Comparison of ENCODE assay signal across 8 cellular contexts in the genomic region with DNA sequence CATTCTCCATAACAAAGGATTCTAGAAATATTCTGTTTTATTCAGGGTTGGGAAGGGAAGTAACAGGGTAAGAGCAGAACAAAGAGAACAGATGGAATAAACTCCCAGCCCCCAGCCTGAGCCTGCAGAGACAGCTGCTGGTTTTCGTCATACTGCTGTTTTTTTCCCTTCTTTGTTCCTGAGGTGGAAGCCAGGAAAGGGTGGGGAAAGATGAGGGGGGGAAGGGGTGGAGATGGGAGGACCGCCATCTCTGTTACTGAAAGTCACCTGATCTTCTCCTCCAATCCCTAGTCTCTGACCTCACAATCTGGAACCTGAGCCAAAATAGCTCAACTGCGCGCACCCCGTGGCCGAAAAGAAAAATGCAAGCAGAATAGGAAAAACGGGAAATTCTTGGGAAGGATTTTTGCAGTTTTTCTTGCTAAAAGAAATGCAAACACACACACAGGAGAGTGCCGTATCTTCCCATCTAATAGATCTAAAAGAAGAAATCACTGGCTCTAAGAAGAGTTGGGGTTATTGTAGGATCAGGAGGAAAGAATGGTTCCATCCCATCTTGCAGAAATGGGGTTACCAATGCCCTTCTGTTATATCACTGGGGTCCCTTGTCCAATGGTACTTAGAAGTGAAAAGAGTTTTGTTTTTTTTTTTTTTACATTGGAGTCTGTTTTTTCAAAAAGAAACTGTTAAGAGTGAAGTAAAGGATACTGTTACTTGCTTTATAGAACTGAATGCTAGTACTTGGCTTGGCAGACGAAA. TPM values are rescaled to one million over a fixed set of nuclear protein-coding genes. Genes with fewer than 3 reads are reported as not detected.
DNase-seq lines count a peak whose midpoint lies in the region; TF ChIP-seq lines count a peak whose summit lies in the region.

No MANE protein-coding gene starts in this region.

- no peaks in the 10 kb centered on the region for H3K79me2 ChIP-seq in trophoblast cell (ENCODE audit: control insufficient read depth, insufficient read depth, low read length, poor library complexity)

- no peak overlapping the region for H4K91ac ChIP-seq in trophoblast cell (ENCODE audit: low read depth, low read length)

- no peaks in the 10 kb centered on the region for H3K9me3 ChIP-seq in right atrium auricular region
- no peaks in the 10 kb centered on the region for H3K9me3 ChIP-seq in trophoblast cell (ENCODE audit: insufficient read depth, low read depth, low read length)

- H3K79me1 ChIP-seq in trophoblast cell (ENCODE audit: low read length), result peaks cover 5% of the 10 kb centered on the region

- no peak overlapping the region for H3K23ac ChIP-seq in trophoblast cell (ENCODE audit: low read length)

- in situ Hi-C loops in astrocyte of the cerebellum (cut with HindIII; ENCODE audit: low sequenced_read_pairs), result no loop called here

- DNase-seq in GM04503 (ENCODE audit: low read depth), result peak; percentile 83
- DNase-seq in NCI-H2081 treated with DMSO at 0.1 percent for 48 hours (lab: John Stamatoyannopoulos, UW), result peak; percentile 73
- DNase-seq in astrocyte of the cerebellum (ENCODE audit: low read depth), result peak; percentile 98
- peak; percentile 94 for DNase-seq in right atrium auricular region (ENCODE audit: low spot score)
- DNase-seq in trophoblast cell, result peak; percentile 74 to 83
- DNase-seq in UCSD-AML1 (lab: John Stamatoyannopoulos, UW; ENCODE audit: unreplicated experiment), result no peak
- DNase-seq in activated CD4-positive, alpha-beta T cell treated with anti-CD3 and anti-CD28 coated beads, Interleukin-2, amount 50 U/mL, for 4 hours, result no peak
- DNase-seq in activated CD4-positive, alpha-beta T cell treated with anti-CD3 and anti-CD28 coated beads for 1 hour, result no peak

- no peak overlapping the region for H3K14ac ChIP-seq in trophoblast cell (ENCODE audit: low read length)

- H2BK120ac ChIP-seq in trophoblast cell (ENCODE audit: insufficient read depth, low read length, poor library complexity), result no peak overlapping the region

- H3K4ac ChIP-seq in trophoblast cell (ENCODE audit: low read depth, low read length), result no peak overlapping the region

- H3K36me3 ChIP-seq in right atrium auricular region, result peaks cover 6% of the 10 kb centered on the region
- H3K36me3 ChIP-seq in trophoblast cell (ENCODE audit: control insufficient read depth in 1 of 2, insufficient read depth in 2 of 2, low read length in 2 of 2), result peaks cover 5 to 9% of the 10 kb centered on the region in 2 experiments

- no peak overlapping the region for H4K12ac ChIP-seq in trophoblast cell (ENCODE audit: low read depth, low read length)

- H2AK5ac ChIP-seq in trophoblast cell (ENCODE audit: low read length), result no peak overlapping the region

- H3K4me3 ChIP-seq in astrocyte of the cerebellum (ENCODE audit: low read depth, low read length) (no peak overlapping the region), right atrium auricular region (peak overlapping the region in 1 of 2 donors; percentile 7), trophoblast cell (ENCODE audit: low read depth, low read length) (no peak overlapping the region)

- H3K4me2 ChIP-seq in trophoblast cell (ENCODE audit: low read length), result no peak overlapping the region

- H4K8ac ChIP-seq in trophoblast cell (ENCODE audit: low read depth, low read length), result no peak overlapping the region

- no peak overlapping the region for H2BK5ac ChIP-seq in trophoblast cell (ENCODE audit: low read depth, low read length, poor library complexity)

- peaks cover 0 to 38% of the 10 kb centered on the region in 2 donors for H3K4me1 ChIP-seq in right atrium auricular region
- peaks cover 4 to 11% of the 10 kb centered on the region in 2 experiments for H3K4me1 ChIP-seq in trophoblast cell (ENCODE audit: control insufficient read depth in 1 of 2, insufficient read depth in 2 of 2, low read length in 2 of 2)

- no peak overlapping the region for H2BK12ac ChIP-seq in trophoblast cell (ENCODE audit: low read length)

- TF ChIP-seq CTCF in astrocyte of the cerebellum (IDR thresholded peaks at IDR 0.05; ENCODE audit: low read depth, low read length, missing control alignments) (peak; percentile 86), right atrium auricular region (IDR thresholded peaks at IDR 0.05) (peak; percentile 76 to 95)

- peak overlapping the region; percentile 83 to 84 for H3K27ac ChIP-seq in right atrium auricular region
- peak overlapping the region; percentile 69 for H3K27ac ChIP-seq in trophoblast cell (ENCODE audit: low read depth, low read length)

- H3K27me3 ChIP-seq in right atrium auricular region (no peaks in the 10 kb centered on the region), trophoblast cell (ENCODE audit: insufficient read depth, low read length) (no peaks in the 10 kb centered on the region)

- no CpG with 5 or more reads among the region's 9 CpGs for WGBS in trophoblast cell (ENCODE audit: extremely low coverage, insufficient coverage, insufficient read length)

- H3K18ac ChIP-seq in trophoblast cell (ENCODE audit: low read length), result no peak overlapping the region

- no peak overlapping the region for H3K9ac ChIP-seq in trophoblast cell (ENCODE audit: low read length)

- no peak overlapping the region for H2AFZ ChIP-seq in trophoblast cell (ENCODE audit: insufficient read depth, low read length, poor library complexity)

RNA-seq across cellular contexts. Expression of gene DIAPH1, which starts 57.9 kb away (rescaled TPM):
- total RNA-seq in right atrium auricular region, result 10 to 100 TPM; 18.7 to 82.7 TPM
- 94.3 and 97.6 TPM in 2 replicates for polyA plus RNA-seq in trophoblast cell (2013)

Comparison
In these comparisons a context has a peak if more than half of its experiments do, and no peak if none do; other contexts are left out.
1. DNase-seq: peak in GM04503 (single experiment), NCI-H2081 treated with DMSO at 0.1 percent for 48 hours (single experiment), astrocyte of the cerebellum (single experiment), right atrium auricular region (single experiment) and trophoblast cell (2 of 2); none in UCSD-AML1 (single experiment), activated CD4-positive, alpha-beta T cell treated with anti-CD3 and anti-CD28 coated beads, Interleukin-2, amount 50 U/mL, for 4 hours (0 of 2) and activated CD4-positive, alpha-beta T cell treated with anti-CD3 and anti-CD28 coated beads for 1 hour (single experiment).